10 cellular contexts compared by ENCODE assay signal in genomic region chr4:97990409-97990808, GRCh38.
"Had no signal": no experiment of that assay in that cellular context is flagged by ENCODE, and none has a peak within 500 bp of the region (broad histone marks: within the 10 kb centered on the region; RNA-seq: fewer than 3 reads in every experiment).

No MANE protein-coding gene starts in this region.

- H3K4me2 ChIP-seq: GM23338 had no signal

- H2AFZ ChIP-seq: GM23248, GM23338 had no signal

- FAIRE-seq: H54 had no signal

- H3K4me1 ChIP-seq: HAP-1 had no signal

- H3K27ac ChIP-seq: GM23248 had no signal

- ATAC-seq: GM23338, HCT116 had no signal

- H3K36me3 ChIP-seq: HAP-1 had no signal

- H3K9me3 ChIP-seq: HAP-1 had no signal

- H3K4me1 Mint-ChIP-seq: GM23338, H9 had no signal

- H3K4me3 Mint-ChIP-seq: GM23338, H9, HFFc6 had no signal

- DNase-seq: GM23248, GOT3, H7, H9, HCEC 1CT, HFFc6 had no signal

- H3K27ac Mint-ChIP-seq: GM23338, H9, HFFc6 had no signal

- H3K9ac ChIP-seq: GM23248 had no signal

- H3K4me3 ChIP-seq: GM23248, GM23338, HAP-1 had no signal
